ENCODE assay signal across 8 cellular contexts in the genomic region with DNA sequence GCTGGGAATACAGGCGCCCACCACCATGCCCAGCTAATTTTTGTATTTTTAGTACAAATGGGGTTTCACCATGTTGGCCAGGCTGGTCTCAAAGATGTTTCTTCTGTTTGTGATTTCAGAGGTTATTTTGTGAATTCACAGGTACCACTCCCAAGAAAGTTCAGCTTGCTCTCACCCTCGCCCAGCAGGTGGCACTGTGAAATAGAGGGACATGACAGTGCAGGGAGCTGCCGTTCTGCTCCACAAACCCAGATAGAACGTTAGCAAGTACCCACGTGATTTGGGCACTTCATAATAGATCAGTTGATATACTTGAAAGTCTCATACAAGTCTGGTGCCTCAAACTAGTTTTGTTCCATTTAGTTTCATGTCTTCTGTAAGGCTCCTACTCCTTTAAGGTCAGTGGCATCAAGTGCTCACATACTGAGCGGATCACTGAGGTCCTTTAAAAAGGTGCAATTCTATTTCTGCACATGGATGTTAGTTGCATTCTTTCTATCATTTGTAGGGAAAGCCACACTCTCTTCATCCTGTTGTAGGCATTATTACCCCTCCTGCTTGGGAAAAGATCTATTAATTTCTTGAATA. TPM values are rescaled to one million over a fixed set of nuclear protein-coding genes. Genes with fewer than 3 reads are reported as not detected.
DNase-seq lines count a peak whose midpoint lies in the region; ATAC-seq and TF ChIP-seq lines count a peak whose summit lies in the region.

No MANE protein-coding gene starts in this region.

- peak overlapping the region; percentile 14 to 67 for H3K27ac ChIP-seq in left lung

- DNase-seq in A172 (ENCODE audit: low spot score) (peak; percentile 61), NCI-H510A treated with DMSO at 0.1 percent for 48 hours (lab: John Stamatoyannopoulos, UW) (peak; percentile 13), chondrocyte (ENCODE audit: low spot score) (no peak), left lung (peak; percentile 84 to 87)
- DNase-seq in activated CD4-positive, alpha-beta T cell treated with anti-CD3 and anti-CD28 coated beads for 1 hour, result peak; percentile 58
- DNase-seq in stimulated activated CD4-positive, alpha-beta T cell treated with anti-CD3 and anti-CD28 coated beads, TNF-alpha, amount 100 ng/mL, for 1 hour (ENCODE audit: low read depth in 3 of 3, low spot score in 1 of 3), result peak; percentile 11 to 63 (median 37)

- no peak overlapping the region for H3K4me3 Mint-ChIP-seq in chondrocyte (ENCODE audit: unreplicated experiment)

- H3K4me1 Mint-ChIP-seq in chondrocyte (ENCODE audit: low read depth), result peaks cover 77% of the 10 kb centered on the region

- H3K4me1 ChIP-seq in left lung, result peaks cover 7 to 44% of the 10 kb centered on the region in 2 donors

- no peaks in the 10 kb centered on the region for H3K36me3 ChIP-seq in left lung

- H3K4me3 ChIP-seq in left lung, result no peak overlapping the region

- intact Hi-C loops in left lung (cut with DNase I), result loop anchor here in 1 of 2 donors (5.0 kb wide), 1 partner anchor 188 kb away; no protein-coding TSS in a partner anchor

- H3K27ac Mint-ChIP-seq in chondrocyte (ENCODE audit: unreplicated experiment), result peak overlapping the region; percentile 37

- no peaks in the 10 kb centered on the region for H3K27me3 Mint-ChIP-seq in chondrocyte (ENCODE audit: low read depth)

- TF ChIP-seq CTCF in chondrocyte (IDR thresholded peaks at IDR 0.05) (peak; percentile 86), left lung (IDR thresholded peaks at IDR 0.05) (peak; percentile 78 to 80)

- no peaks in the 10 kb centered on the region for H3K9me3 Mint-ChIP-seq in chondrocyte (ENCODE audit: low read depth)

- H3K9me3 ChIP-seq in left lung, result no peaks in the 10 kb centered on the region

- no peaks in the 10 kb centered on the region for H3K36me3 Mint-ChIP-seq in chondrocyte (ENCODE audit: low read depth)

- peak; percentile 47 for ATAC-seq in GM18858 (IDR thresholded peaks at IDR 0.05; ENCODE audit: unreplicated experiment)
- peak; percentile 64 for ATAC-seq in HG03103 (IDR thresholded peaks at IDR 0.05; ENCODE audit: low read depth, unreplicated experiment)
- ATAC-seq in left lung, result peak; percentile 97

- H3K27me3 ChIP-seq in left lung, result no peaks in the 10 kb centered on the region

RNA-seq across cellular contexts. Expression of gene FILIP1L, which starts 45.4 kb away (rescaled TPM):
- total RNA-seq in A172 (2014; rRNA removed; shearing (Covaris generic)), result 29.0 and 48.1 TPM in 2 replicates
- total RNA-seq in chondrocyte (61.9 to 122 TPM (median 119 TPM) in 3 replicates), left lung (10 to 100 TPM; 24.3 to 68.9 TPM)

Comparison
In these comparisons a context has a peak if more than half of its experiments do, and no peak if none do; other contexts are left out.
1. ATAC-seq: peak in every context shown above with its lines; median percentile 97 in left lung; 64 in HG03103; 47 in GM18858.